26 cellular contexts compared by ENCODE assay signal in genomic region chr20:62498874-62499273, GRCh38. TPM values are rescaled to one million over a fixed set of nuclear protein-coding genes. Genes with fewer than 3 reads are reported as not detected.
A peak's percentile ranks its signal among the peaks of the same experiment; 100 is the strongest.
DNase-seq lines count a peak whose midpoint lies in the region; ATAC-seq, FAIRE-seq and TF ChIP-seq lines count a peak whose summit lies in the region.
"Had no signal": no experiment of that assay in that cellular context is flagged by ENCODE, and none has a peak within 500 bp of the region (broad histone marks: within the 10 kb centered on the region; RNA-seq: fewer than 3 reads in every experiment).

No MANE protein-coding gene starts in this region.

- no peak overlapping the region for H2BK5ac ChIP-seq in neuronal stem cell (ENCODE audit: low read length)

- intact Hi-C loops in HepG2 (cut with micrococcal nuclease; ENCODE audit: unreplicated experiment) = no loop called here
- intact Hi-C loops in right lobe of liver (cut with DNase I) = loop anchor here (2.0 to 10.0 kb wide), 2 partner anchors 116 to 286 kb away; no protein-coding TSS in a partner anchor

- no peak for FAIRE-seq in HepG2 (lab: Jason Lieb, UNC)
- peak; percentile 28 for FAIRE-seq in HTR-8/SVneo (lab: Jason Lieb, UNC)
- FAIRE-seq: A204.1, D721Med, G401.6, GM12891, GM19239 had no signal

- no peak overlapping the region for H2AFZ ChIP-seq in HepG2 (ENCODE audit: low read length)
- H2AFZ ChIP-seq in neuronal stem cell (ENCODE audit: low read length) = no peak overlapping the region

- H3K4me1 ChIP-seq in HepG2 (ENCODE audit: insufficient read depth, low read length) (no peaks in the 10 kb centered on the region), right lobe of liver (no peaks in the 10 kb centered on the region), HEK293 (ENCODE audit: control insufficient read depth, insufficient read depth, low read length) (no peaks in the 10 kb centered on the region), neuronal stem cell (ENCODE audit: control insufficient read depth in 2 of 2, insufficient read depth in 1 of 2, low read depth in 1 of 2, low read length in 2 of 2) (peaks cover 0 to 9% of the 10 kb centered on the region in 2 donors)
- H3K4me1 ChIP-seq: BE2C had no signal

- in situ Hi-C loops in HepG2 (cut with HindIII; ENCODE audit: extremely low pct_ligation_motif_present, low pct_unique_long_range_greater_than_20kb) = no loop called here

- H2BK12ac ChIP-seq in neuronal stem cell (ENCODE audit: low read length) = no peak overlapping the region

- peaks cover 17 to 66% of the 10 kb centered on the region in 2 experiments for H3K27me3 ChIP-seq in HepG2 (ENCODE audit: control insufficient read depth in 1 of 2, insufficient read depth in 2 of 2, low read length in 2 of 2)
- H3K27me3 ChIP-seq in right lobe of liver = no peaks in the 10 kb centered on the region
- peaks cover 0 to 13% (median 3%) of the 10 kb centered on the region in 3 experiments for H3K27me3 ChIP-seq in neuronal stem cell (ENCODE audit: control insufficient read depth in 3 of 3, insufficient read depth in 3 of 3, low read depth in 1 of 3, low read length in 3 of 3)
- H3K27me3 ChIP-seq in MG63 = no peaks in the 10 kb centered on the region

- H3K18ac ChIP-seq in neuronal stem cell (ENCODE audit: low read length) = no peak overlapping the region

- 34% methylated on average over 6 of the region's 6 CpGs for WGBS in HepG2 (ENCODE audit: low lambda C conversion rate)
- 81% methylated on average over 4 of the region's 6 CpGs for WGBS in right lobe of liver (ENCODE audit: insufficient coverage, low coverage, low lambda C conversion rate, missing lambda C conversion rate)
- WGBS in neuronal stem cell (ENCODE audit: extremely low coverage in 2 of 2, insufficient read length in 2 of 2, insufficient replicate concordance in 1 of 2), 2 donors = 100% methylated on average over 1 of the region's 6 CpGs; no CpG with 5 or more reads in 1 of the 2 donors

- ATAC-seq in HepG2 (no peak), right lobe of liver (no peak)
- ATAC-seq: CD8-positive, alpha-beta T cell had no signal

- H3K27ac ChIP-seq in HepG2 (ENCODE audit: extremely low read length, insufficient read depth, low read length) (no peak overlapping the region), right lobe of liver (no peak overlapping the region), HEK293 (ENCODE audit: extremely low read depth, low read depth, low read length) (no peak overlapping the region), neuronal stem cell (replicated peaks; ENCODE audit: low read length) (no peak overlapping the region)
- H3K27ac ChIP-seq: BLaER1 treated with 17β-estradiol and CSF1 and Interleukin-3, amounts not matched to agents 10 nM and 100 nM; C4-2B had no signal

- CTCF ChIA-PET in HepG2 (lab: Yijun Ruan, JAX; ENCODE audit: low intra/inter-chr PET ratio, low total read pairs) (no interaction called here), HEK293 (lab: Yijun Ruan, JAX) (interaction anchor here (0.6 to 2.2 kb wide), 9 partner anchors 12 to 293 kb away, joined by 3 to 31 read pairs (median 6); no protein-coding TSS in a partner anchor)

- no peaks in the 10 kb centered on the region for H3K79me2 ChIP-seq in HepG2 (ENCODE audit: insufficient read depth, low read length)

- no peak overlapping the region for H3K4me3 ChIP-seq in HepG2 (replicated peaks in 1 of 3; ENCODE audit: insufficient read depth in 1 of 3, low read depth in 2 of 3, low read length in 3 of 3)
- no peak overlapping the region for H3K4me3 ChIP-seq in right lobe of liver
- H3K4me3 ChIP-seq in HEK293 (ENCODE audit: low read depth, low read length) = no peak overlapping the region
- peak overlapping the region in 1 of 2 donors; percentile 44 for H3K4me3 ChIP-seq in neuronal stem cell (ENCODE audit: low read length in 2 of 2)
- no peak overlapping the region for H3K4me3 ChIP-seq in MG63
- H3K4me3 ChIP-seq: BLaER1 treated with 17β-estradiol and CSF1 and Interleukin-3, amounts not matched to agents 10 nM and 100 nM had no signal

- H3K79me1 ChIP-seq in neuronal stem cell (ENCODE audit: low read depth, low read length) = peaks cover 1% of the 10 kb centered on the region

- BruUV-seq in HepG2 (replicated peaks; lab: Mats Ljungman, UMichigan) = no TSS peak

- H2AK5ac ChIP-seq in neuronal stem cell (ENCODE audit: low read depth, low read length) = no peak overlapping the region

- POLR2A ChIA-PET in HepG2 (lab: Yijun Ruan, JAX) = interaction anchor here (1.7 kb wide), 1 partner anchor 118 kb away, joined by 6 read pairs; no protein-coding TSS in a partner anchor
- POLR2A ChIA-PET in HEK293 (lab: Yijun Ruan, JAX) = no interaction called here

- H3K36me3 ChIP-seq in HepG2 (replicated peaks in 1 of 2; ENCODE audit: control insufficient read depth in 1 of 2, insufficient read depth in 2 of 2, low read length in 2 of 2) = no peaks in the 10 kb centered on the region
- no peaks in the 10 kb centered on the region for H3K36me3 ChIP-seq in right lobe of liver
- H3K36me3 ChIP-seq in HEK293 (ENCODE audit: control insufficient read depth in 2 of 2, insufficient read depth in 1 of 2, low read length in 2 of 2) = no peaks in the 10 kb centered on the region
- no peaks in the 10 kb centered on the region for H3K36me3 ChIP-seq in neuronal stem cell (replicated peaks in 1 of 2; ENCODE audit: control insufficient read depth in 2 of 2, insufficient read depth in 2 of 2, low read length in 2 of 2)
- no peaks in the 10 kb centered on the region for H3K36me3 ChIP-seq in MG63
- H3K36me3 ChIP-seq: BE2C; BLaER1 treated with 17β-estradiol and CSF1 and Interleukin-3, amounts not matched to agents 10 nM and 100 nM had no signal

- no peak overlapping the region for H3K14ac ChIP-seq in neuronal stem cell (ENCODE audit: low read length)

- H4K91ac ChIP-seq in neuronal stem cell (ENCODE audit: low read depth, low read length, poor library complexity) = no peak overlapping the region

- H3K9me3 ChIP-seq in HepG2 (ENCODE audit: low read length) (no peaks in the 10 kb centered on the region), right lobe of liver (no peaks in the 10 kb centered on the region), HEK293 (ENCODE audit: control insufficient read depth, insufficient read depth, low read depth, low read length) (no peaks in the 10 kb centered on the region), neuronal stem cell (replicated peaks in 1 of 2; ENCODE audit: control insufficient read depth in 2 of 2, insufficient read depth in 1 of 2, low read depth in 1 of 2, low read length in 2 of 2) (peaks cover 0 to 7% of the 10 kb centered on the region in 2 donors), MG63 (no peaks in the 10 kb centered on the region)
- H3K9me3 ChIP-seq: BE2C; BLaER1 treated with 17β-estradiol and CSF1 and Interleukin-3, amounts not matched to agents 10 nM and 100 nM; Caco-2 had no signal

- H3K4ac ChIP-seq in neuronal stem cell (ENCODE audit: low read length) = no peak overlapping the region

- no peak overlapping the region for H2BK120ac ChIP-seq in neuronal stem cell (ENCODE audit: low read depth, low read length)

- TF ChIP-seq CTCF in HepG2 (CRISPR knock-in tag; IDR thresholded peaks at IDR 0.05) = no peak
- no peak for TF ChIP-seq CTCF in right lobe of liver (IDR thresholded peaks at IDR 0.05)
- TF ChIP-seq CTCF in HEK293 (tag by site-specific recombination; IDR thresholded peaks at IDR 0.05) = no peak

- TF ChIP-seq RAD21 in HepG2 (CRISPR knock-in tag; IDR thresholded peaks at IDR 0.05) = no peak

- TF ChIP-seq EP300 in HepG2 (IDR thresholded peaks at IDR 0.05; ENCODE audit: low read depth in 2 of 2, low read length in 2 of 2) = no peak
- no peak for TF ChIP-seq EP300 in HepG2 (CRISPR knock-in tag; IDR thresholded peaks at IDR 0.05; ENCODE audit: borderline replicate concordance)

- no peak overlapping the region for H3K23ac ChIP-seq in neuronal stem cell (ENCODE audit: low read depth, low read length, poor library complexity)

- H3K9ac ChIP-seq in HepG2 (ENCODE audit: insufficient read depth, low read depth, low read length) (no peak overlapping the region), neuronal stem cell (ENCODE audit: low read depth, low read length, poor library complexity) (peak overlapping the region; percentile 16)

- no peak overlapping the region for H4K8ac ChIP-seq in neuronal stem cell (ENCODE audit: low read depth, low read length)

- TF ChIP-seq POLR2A in HepG2 (IDR thresholded peaks at IDR 0.05; ENCODE audit: insufficient read depth in 1 of 2, low read depth in 2 of 2, low read length in 2 of 2) (no peak), right lobe of liver (IDR thresholded peaks at IDR 0.05) (no peak)

- no peak overlapping the region for H2BK15ac ChIP-seq in neuronal stem cell (ENCODE audit: low read length)

- no peak overlapping the region for H3K4me2 ChIP-seq in HepG2 (ENCODE audit: low read depth, low read length)
- no peak overlapping the region for H3K4me2 ChIP-seq in neuronal stem cell (ENCODE audit: insufficient read depth, low read length, poor library complexity, severe bottlenecking)

- DNase-seq in HepG2 (ENCODE audit: low spot score) (no peak), right lobe of liver (no peak), HTR-8/SVneo (ENCODE audit: insufficient read length, low spot score) (no peak), neuronal stem cell (ENCODE audit: low spot score) (no peak), MG63 (no peak), mesenteric fat pad (ENCODE audit: low spot score) (no peak), NCI-H128 (lab: John Stamatoyannopoulos, UW; ENCODE audit: unreplicated experiment) (no peak)
- DNase-seq: 8988T; ACHN; BE2C; Caco-2; Calu3; CD4-positive, alpha-beta T cell; DMS79 treated with DMSO at 0.1 percent for 48 hours; GF-D8 had no signal

- H4K20me1 ChIP-seq in HepG2 (ENCODE audit: insufficient read depth, low read length) = peaks cover 2% of the 10 kb centered on the region; the same call in 1 of the 2 replicates

RNA-seq across cellular contexts. Expression of gene GATA5, which starts 23.1 kb away (rescaled TPM):
- 0.20 and 0.39 TPM in 2 replicates for total RNA-seq in HepG2 (2016; rRNA removed; fragmentation: Illumina TruSeq; extraction: Trizol)
- total RNA-seq in HepG2 (2016; cell fraction: cytosol; rRNA removed; fragmentation: Illumina TruSeq; extraction: Trizol; ENCODE audit: low read depth) = 0.09 and 0.10 TPM in 2 replicates
- total RNA-seq in HepG2 (2016; cell fraction: insoluble cytoplasmic fraction; rRNA removed; fragmentation: Illumina TruSeq; extraction: Trizol) = 0.10 and 0.32 TPM in 2 replicates
- total RNA-seq in HepG2 (2016; cell fraction: membrane; rRNA removed; fragmentation: Illumina TruSeq; extraction: Trizol) = 0.31 and 0.65 TPM in 2 replicates
- total RNA-seq in HepG2 (2016; cell fraction: nucleus; rRNA removed; fragmentation: Illumina TruSeq; extraction: Trizol) = 0.19 and 0.22 TPM in 2 replicates
- polyA plus RNA-seq in HepG2 (2011; rRNA removed) = 0.12 and 0.18 TPM in 2 replicates
- polyA plus RNA-seq in HepG2 (2011; cell fraction: cytosol; rRNA removed) = 0.10 and 0.19 TPM in 2 replicates
- 0.09 and 0.27 TPM in 2 replicates for polyA plus RNA-seq in HepG2 (2011; cell fraction: nucleus; rRNA removed)
- 0.05 and 0.16 TPM in 2 replicates for polyA plus RNA-seq in HepG2 (2012)
- polyA plus RNA-seq in HepG2 (2016; cell fraction: cytosol; fragmentation: Illumina TruSeq; extraction: Trizol; ENCODE audit: low read depth) = 0.26 and 0.33 TPM in 2 replicates
- 0.29 and 0.56 TPM in 2 replicates for polyA plus RNA-seq in HepG2 (2016; cell fraction: insoluble cytoplasmic fraction; fragmentation: Illumina TruSeq; extraction: Trizol; ENCODE audit: low read depth)
- polyA plus RNA-seq in HepG2 (2016; cell fraction: membrane; fragmentation: Illumina TruSeq; extraction: Trizol; ENCODE audit: low read depth) = 0.41 and 0.42 TPM in 2 replicates
- polyA plus RNA-seq in HepG2 (2016; cell fraction: nucleus; fragmentation: Illumina TruSeq; extraction: Trizol; ENCODE audit: insufficient read depth, low read depth) = 0.41 and 0.80 TPM in 2 replicates
- polyA minus RNA-seq in HepG2 (2011; rRNA and poly(A)+ RNA removed; ENCODE audit: low replicate concordance) = 0.18 TPM in 1 of 2 replicates, not detected in the other
- not detected in 2 replicates for polyA minus RNA-seq in HepG2 (2011; cell fraction: cytosol; rRNA and poly(A)+ RNA removed)
- polyA minus RNA-seq in HepG2 (2011; cell fraction: nucleus; rRNA and poly(A)+ RNA removed) = not detected in 2 replicates
- under 1 TPM; 0.12 to 0.56 (median 0.26) TPM for total RNA-seq in right lobe of liver
- polyA plus RNA-seq in neuronal stem cell (2013, experiment 1 of 2) = 0.08 TPM
- 0.11 TPM for polyA plus RNA-seq in neuronal stem cell (2013, experiment 2 of 2)
- 1.6 TPM in 1 of 2 replicates, not detected in the other for total RNA-seq in MG63 (2014; rRNA removed; shearing (Covaris generic); ENCODE audit: low replicate concordance)
- total RNA-seq in mesenteric fat pad = 0.19 TPM
- total RNA-seq: A673; Calu3; CD4-positive, alpha-beta T cell; CD8-positive, alpha-beta T cell had no signal
- polyA plus RNA-seq: AG04450 had no signal

Comparison
In these comparisons a context has a peak if more than half of its experiments do, and no peak if none do; other contexts are left out.
1. Of the 63 proteins assayed by ChIP-seq in both HepG2 and HEK293: peak only in HepG2: none; only in HEK293: ZBTB7A; in both: none; in neither: 62.